ENCODE assay signal across 21 cellular contexts in genomic region chr1:25026304-25026703, GRCh38.
DNase-seq lines count a peak whose midpoint lies in the region; ATAC-seq, FAIRE-seq and TF ChIP-seq lines count a peak whose summit lies in the region.
"Had no signal": no experiment of that assay in that cellular context is flagged by ENCODE, and none has a peak within 500 bp of the region (broad histone marks: within the 10 kb centered on the region; RNA-seq: fewer than 3 reads in every experiment).

No MANE protein-coding gene starts in this region.

- H3K27me3 ChIP-seq in GM23338 (ENCODE audit: insufficient read depth): no peaks in the 10 kb centered on the region
- H3K27me3 ChIP-seq: MG63, SJCRH30 had no signal

- POLR2A ChIA-PET in activated B cell treated with CpG ODN at 0.5 μM for 24 hours (lab: Charles Lee): interaction anchor here (0.6 to 13.4 kb wide), 5 partner anchors 10 to 100 kb away, joined by 3 to 385 read pairs (median 8); partner anchors contain the start of gene RUNX3

- H3K9me2 ChIP-seq in GM23338 (ENCODE audit: insufficient read depth): no peaks in the 10 kb centered on the region

- H3K4me1 ChIP-seq in GM23338 (ENCODE audit: insufficient read depth): peaks cover 10% of the 10 kb centered on the region

- peak overlapping the region; percentile 51; the same call in 1 of the 2 replicates for H3K4me2 ChIP-seq in GM23338

- H2AFZ ChIP-seq in GM23338: no peak overlapping the region

- H3K4me3 ChIP-seq in GM23338: no peak overlapping the region
- H3K4me3 ChIP-seq: MG63, SJCRH30 had no signal

- peaks cover 7% of the 10 kb centered on the region for H3K4me1 Mint-ChIP-seq in activated T-cell treated with anti-CD3 and anti-CD28 coated beads, Interleukin-2, amount 50 U/mL, for 72 hours (ENCODE audit: low read depth)
- H3K4me1 Mint-ChIP-seq in GM23338: peaks cover 19% of the 10 kb centered on the region
- H3K4me1 Mint-ChIP-seq in activated B cell treated with CpG ODN at 0.5 μM for 24 hours: peaks cover 43% of the 10 kb centered on the region
- H3K4me1 Mint-ChIP-seq in stimulated activated effector memory CD8-positive, alpha-beta T cell treated with anti-CD3 and anti-CD28 coated beads, Interleukin-12 subunit alpha, Interleukin-12 subunit beta, amount 100 ng/mL, for 72 hours: peaks cover 8% of the 10 kb centered on the region

- peak overlapping the region; percentile 4 for H3K27ac Mint-ChIP-seq in activated T-cell treated with anti-CD3 and anti-CD28 coated beads, Interleukin-2, amount 50 U/mL, for 72 hours
- H3K27ac Mint-ChIP-seq in GM23338: no peak overlapping the region
- H3K27ac Mint-ChIP-seq in activated B cell treated with CpG ODN at 0.5 μM for 24 hours: peak overlapping the region; percentile 41
- peak overlapping the region; percentile 97 for H3K27ac Mint-ChIP-seq in stimulated activated effector memory CD8-positive, alpha-beta T cell treated with anti-CD3 and anti-CD28 coated beads, Interleukin-12 subunit alpha, Interleukin-12 subunit beta, amount 100 ng/mL, for 72 hours

- no peaks in the 10 kb centered on the region for H3K79me2 ChIP-seq in GM23338 (replicated peaks; ENCODE audit: insufficient read depth)

- no peak for DNase-seq in activated T-cell treated with anti-CD3 and anti-CD28 coated beads, Interleukin-2, amount 50 U/mL, for 72 hours
- DNase-seq in activated T-cell treated with anti-CD3 and anti-CD28 coated beads, Interleukin-2, amount 50 U/mL, for 48 hours: no peak
- DNase-seq in GM23338 (ENCODE audit: low spot score): no peak
- no peak for DNase-seq in activated B cell treated with CpG ODN at 0.5 μM for 24 hours
- no peak for DNase-seq in stimulated activated effector memory CD8-positive, alpha-beta T cell treated with anti-CD3 and anti-CD28 coated beads, Interleukin-12 subunit alpha, Interleukin-12 subunit beta, amount 100 ng/mL, for 72 hours (ENCODE audit: low spot score in 2 of 2)
- no peak for DNase-seq in frontal cortex (ENCODE audit: low spot score in 2 of 2)
- no peak for DNase-seq in HK-2 (ENCODE audit: unreplicated experiment)
- DNase-seq: C1 segment of cervical spinal cord, DMS79 treated with DMSO at 0.1 percent for 48 hours, Karpas-422, MG63, NCI-H1048, NCI-H1436, NCI-H2029, NCI-H2171, NCI-H526 treated with DMSO at 0.1 percent for 48 hours, SJCRH30 had no signal

- H4K20me1 ChIP-seq in GM23338 (replicated peaks; ENCODE audit: insufficient read depth): no peaks in the 10 kb centered on the region

- no peaks in the 10 kb centered on the region for H3K9me3 Mint-ChIP-seq in activated T-cell treated with anti-CD3 and anti-CD28 coated beads, Interleukin-2, amount 50 U/mL, for 72 hours
- H3K9me3 Mint-ChIP-seq in GM23338 (no peaks in the 10 kb centered on the region; the same call in 2 of the 3 replicates), activated B cell treated with CpG ODN at 0.5 μM for 24 hours (no peaks in the 10 kb centered on the region)
- H3K9me3 Mint-ChIP-seq in stimulated activated effector memory CD8-positive, alpha-beta T cell treated with anti-CD3 and anti-CD28 coated beads, Interleukin-12 subunit alpha, Interleukin-12 subunit beta, amount 100 ng/mL, for 72 hours: no peaks in the 10 kb centered on the region

- no peaks in the 10 kb centered on the region for H3F3A ChIP-seq in GM23338 (replicated peaks; ENCODE audit: low read depth)

- no peaks in the 10 kb centered on the region for H3K36me3 Mint-ChIP-seq in activated T-cell treated with anti-CD3 and anti-CD28 coated beads, Interleukin-2, amount 50 U/mL, for 72 hours (ENCODE audit: insufficient read depth in 2 of 2)
- peaks cover 3% of the 10 kb centered on the region; the same call in 2 of the 3 replicates for H3K36me3 Mint-ChIP-seq in GM23338 (ENCODE audit: low read depth)
- H3K36me3 Mint-ChIP-seq in activated B cell treated with CpG ODN at 0.5 μM for 24 hours (ENCODE audit: low read depth): no peaks in the 10 kb centered on the region
- peaks cover 39% of the 10 kb centered on the region for H3K36me3 Mint-ChIP-seq in stimulated activated effector memory CD8-positive, alpha-beta T cell treated with anti-CD3 and anti-CD28 coated beads, Interleukin-12 subunit alpha, Interleukin-12 subunit beta, amount 100 ng/mL, for 72 hours

- no peak overlapping the region for H3K4me3 Mint-ChIP-seq in activated T-cell treated with anti-CD3 and anti-CD28 coated beads, Interleukin-2, amount 50 U/mL, for 72 hours
- H3K4me3 Mint-ChIP-seq in GM23338: no peak overlapping the region
- no peak overlapping the region for H3K4me3 Mint-ChIP-seq in activated B cell treated with CpG ODN at 0.5 μM for 24 hours
- peak overlapping the region; percentile 24 for H3K4me3 Mint-ChIP-seq in stimulated activated effector memory CD8-positive, alpha-beta T cell treated with anti-CD3 and anti-CD28 coated beads, Interleukin-12 subunit alpha, Interleukin-12 subunit beta, amount 100 ng/mL, for 72 hours

- TF ChIP-seq CTCF in GM23338 (conservative IDR thresholded peaks at IDR 0.05; ENCODE audit: low read depth in 2 of 2) (no peak), activated B cell treated with CpG ODN at 0.5 μM for 24 hours (IDR thresholded peaks at IDR 0.05) (no peak)

- no peak for ATAC-seq in activated T-cell treated with anti-CD3 and anti-CD28 coated beads, Interleukin-2, amount 50 U/mL, for 72 hours (replicated peaks in 1 of 2)
- ATAC-seq in GM23338 (no peak), activated B cell treated with CpG ODN at 0.5 μM for 24 hours (ENCODE audit: low read depth) (no peak), HG02623 (IDR thresholded peaks at IDR 0.05; ENCODE audit: unreplicated experiment) (no peak)
- ATAC-seq in stimulated activated effector memory CD8-positive, alpha-beta T cell treated with anti-CD3 and anti-CD28 coated beads, Interleukin-12 subunit alpha, Interleukin-12 subunit beta, amount 100 ng/mL, for 72 hours: no peak
- ATAC-seq: Panc1 had no signal

- H3K27me3 Mint-ChIP-seq in activated T-cell treated with anti-CD3 and anti-CD28 coated beads, Interleukin-2, amount 50 U/mL, for 72 hours (ENCODE audit: low read depth): no peaks in the 10 kb centered on the region
- H3K27me3 Mint-ChIP-seq in GM23338 (ENCODE audit: insufficient read depth, low read depth, poor library complexity) (peaks cover 6% of the 10 kb centered on the region), activated B cell treated with CpG ODN at 0.5 μM for 24 hours (no peaks in the 10 kb centered on the region)

- CTCF ChIA-PET in activated B cell treated with CpG ODN at 0.5 μM for 24 hours (lab: Charles Lee): interaction anchor here (1.4 to 1.9 kb wide), 2 partner anchors 39 to 94 kb away, joined by 3 to 4 read pairs; no protein-coding TSS in a partner anchor

- no peak for FAIRE-seq in frontal cortex (lab: Jason Lieb, UNC)
- FAIRE-seq: A204.1, H54 had no signal

- no peak overlapping the region for H3K27ac ChIP-seq in GM23338 (ENCODE audit: low read depth)
- H3K27ac ChIP-seq: SJCRH30 had no signal

- H3K36me3 ChIP-seq in GM23338 (ENCODE audit: insufficient read depth): no peaks in the 10 kb centered on the region
- H3K36me3 ChIP-seq: MG63, SJCRH30 had no signal

- intact Hi-C loops in activated B cell treated with CpG ODN at 0.5 μM for 24 hours (cut with micrococcal nuclease): no loop called here

TF ChIP-seq in GM23338, 12 proteins besides CTCF, POLR2A, EP300 and RAD21 (continues in another document):
- TF ChIP-seq CREB1 (CRISPR knock-in tag; IDR thresholded peaks at IDR 0.05; ENCODE audit: low read depth) (no peak), POLR2AphosphoS5 (IDR thresholded peaks at IDR 0.05; ENCODE audit: low read depth) (no peak)
